Comparison of ENCODE assay signal across 10 cellular contexts in genomic region chr2:176134978-176135575, GRCh38. TPM values are rescaled to one million over a fixed set of nuclear protein-coding genes. Genes with fewer than 3 reads are reported as not detected.
DNase-seq lines count a peak whose midpoint lies in the region; ATAC-seq, FAIRE-seq and TF ChIP-seq lines count a peak whose summit lies in the region.
"Had no signal": no experiment of that assay in that cellular context is flagged by ENCODE, and none has a peak within 500 bp of the region (broad histone marks: within the 10 kb centered on the region; RNA-seq: fewer than 3 reads in every experiment).

No MANE protein-coding gene starts in this region.

- DNase-seq in NCI-H345 (lab: John Stamatoyannopoulos, UW) (peak; percentile 19), NCI-H345 treated with DMSO at 0.1 percent for 48 hours (lab: John Stamatoyannopoulos, UW; ENCODE audit: unreplicated experiment) (no peak), RPMI7951 (ENCODE audit: low read depth) (peak; percentile 67), foreskin keratinocyte (no peak), tibial artery (no peak), AG08396 (ENCODE audit: low spot score) (no peak), H54 (ENCODE audit: insufficient read length, low spot score) (no peak), GM10266 (ENCODE audit: extremely low spot score) (no peak)
- DNase-seq: T-helper 9 cell had no signal

- no peak overlapping the region for H3K4me3 ChIP-seq in tibial artery

- no peak for ATAC-seq in foreskin keratinocyte

- H3K36me3 ChIP-seq in tibial artery: no peaks in the 10 kb centered on the region

- intact Hi-C loops in tibial artery (cut with DNase I; ENCODE audit: low total_unique reads): no loop called here

- H3K4me1 ChIP-seq in foreskin keratinocyte (peaks cover 10% of the 10 kb centered on the region), tibial artery (peaks cover 0 to 52% (median 30%) of the 10 kb centered on the region in 4 donors)

- TF ChIP-seq CTCF in foreskin keratinocyte (conservative IDR thresholded peaks at IDR 0.05) (peak; percentile 35), tibial artery (IDR thresholded peaks at IDR 0.05) (no peak), GM10266 (IDR thresholded peaks at IDR 0.05; ENCODE audit: control insufficient read depth, insufficient read depth, low read depth, missing control alignments) (no peak)

- H3K27me3 ChIP-seq in foreskin keratinocyte (no peaks in the 10 kb centered on the region), tibial artery (peaks cover 0 to 34% of the 10 kb centered on the region in 2 donors)

- TF ChIP-seq POLR2A in H54 (IDR thresholded peaks at IDR 0.05; ENCODE audit: low read depth, low read length): no peak

- no peaks in the 10 kb centered on the region for H3K9me3 ChIP-seq in tibial artery

- no peak for FAIRE-seq in H54 (lab: Jason Lieb, UNC)

- H3K27ac ChIP-seq in foreskin keratinocyte: no peak overlapping the region
- peak overlapping the region; percentile 85 to 90 for H3K27ac ChIP-seq in tibial artery

RNA-seq across cellular contexts. Expression of gene HOXD8, which starts 5.6 kb away (rescaled TPM):
- 11.7 and 16.1 TPM in 2 replicates for total RNA-seq in RPMI7951 (2014; rRNA removed; shearing (Covaris generic))
- 6.5 and 10.8 TPM in 2 replicates for total RNA-seq in foreskin keratinocyte
- 7.0 and 9.7 TPM in 2 replicates for polyA plus RNA-seq in foreskin keratinocyte
- total RNA-seq: pulmonary artery endothelial cell had no signal

RNA-seq across cellular contexts. Expression of gene HOXD9, which starts 12.6 kb away (rescaled TPM):
- 1.4 TPM in 2 replicates for total RNA-seq in RPMI7951 (2014; rRNA removed; shearing (Covaris generic))
- 0.14 and 0.37 TPM in 2 replicates for total RNA-seq in foreskin keratinocyte
- polyA plus RNA-seq in foreskin keratinocyte: 0.21 and 0.47 TPM in 2 replicates
- total RNA-seq: pulmonary artery endothelial cell had no signal

RNA-seq across cellular contexts. Expression of gene HOXD4, which starts 16.3 kb away (rescaled TPM):
- 7.2 and 9.6 TPM in 2 replicates for total RNA-seq in RPMI7951 (2014; rRNA removed; shearing (Covaris generic))
- total RNA-seq in foreskin keratinocyte: 0.32 and 0.82 TPM in 2 replicates
- 0.39 and 0.83 TPM in 2 replicates for polyA plus RNA-seq in foreskin keratinocyte
- total RNA-seq: pulmonary artery endothelial cell had no signal

RNA-seq across cellular contexts. Expression of gene HOXD10, which starts 18.5 kb away (rescaled TPM):
- not detected in 2 replicates for total RNA-seq in RPMI7951 (2014; rRNA removed; shearing (Covaris generic))
- not detected in 2 replicates for total RNA-seq in foreskin keratinocyte
- not detected in 2 replicates for polyA plus RNA-seq in foreskin keratinocyte
- total RNA-seq: pulmonary artery endothelial cell had no signal

RNA-seq across cellular contexts. Expression of gene HOXD3, which starts 22.0 kb away (rescaled TPM):
- total RNA-seq in RPMI7951 (2014; rRNA removed; shearing (Covaris generic)): 1.6 and 2.1 TPM in 2 replicates
- 0.32 and 1.2 TPM in 2 replicates for total RNA-seq in foreskin keratinocyte
- polyA plus RNA-seq in foreskin keratinocyte: 0.23 and 0.45 TPM in 2 replicates
- total RNA-seq: pulmonary artery endothelial cell had no signal

Comparison
In these comparisons a context has a peak if more than half of its experiments do, and no peak if none do; other contexts are left out.
1. DNase-seq: peak in NCI-H345 (single experiment) and RPMI7951 (single experiment); none in NCI-H345 treated with DMSO at 0.1 percent for 48 hours (single experiment), foreskin keratinocyte (0 of 2), tibial artery (0 of 2), AG08396 (single experiment), H54 (single experiment) and GM10266 (single experiment).